ENCODE assay signal across 19 cellular contexts in genomic region chr3:16406579-16406978, GRCh38.
DNase-seq lines count a peak whose midpoint lies in the region; ATAC-seq and TF ChIP-seq lines count a peak whose summit lies in the region.
"Had no signal": no experiment of that assay in that cellular context is flagged by ENCODE, and none has a peak within 500 bp of the region (broad histone marks: within the 10 kb centered on the region; RNA-seq: fewer than 3 reads in every experiment).

No MANE protein-coding gene starts in this region.

- 63 to 69% (median 66%) methylated on average over 2 of the region's 2 CpGs for WGBS in stomach, 5 donors

- H3K9me3 ChIP-seq in DND-41 (ENCODE audit: insufficient read depth, low read length, severe bottlenecking) (no peaks in the 10 kb centered on the region), SU-DHL-6 (ENCODE audit: insufficient read depth, low read length) (no peaks in the 10 kb centered on the region), stomach (no peaks in the 10 kb centered on the region)
- H3K9me3 ChIP-seq: Caco-2, tibial artery had no signal

- H3K36me3 ChIP-seq in DND-41 (ENCODE audit: insufficient read depth, low read length) = peaks cover 54% of the 10 kb centered on the region
- H3K36me3 ChIP-seq in SU-DHL-6 (ENCODE audit: low read length) = peaks cover 56% of the 10 kb centered on the region
- peaks cover 0 to 15% (median 10%) of the 10 kb centered on the region in 4 donors for H3K36me3 ChIP-seq in stomach

- H3F3A ChIP-seq in SU-DHL-6 (ENCODE audit: insufficient read depth) = peaks cover 36% of the 10 kb centered on the region

- DNase-seq in DND-41 (no peak), stomach (no peak), DMS53 (lab: John Stamatoyannopoulos, UW) (no peak), chondrocyte (ENCODE audit: low spot score) (no peak), GM13977 (ENCODE audit: low spot score) (no peak)
- DNase-seq: Caco-2, endodermal cell, GM23248, mesendoderm, NCI-H1048, tibial artery had no signal

- H3K36me3 Mint-ChIP-seq in chondrocyte (ENCODE audit: low read depth) = peaks cover 9% of the 10 kb centered on the region

- H3K27me3 ChIP-seq in DND-41 (ENCODE audit: insufficient read depth, low read length, poor library complexity) (no peaks in the 10 kb centered on the region), SU-DHL-6 (ENCODE audit: low read length) (no peaks in the 10 kb centered on the region), stomach (no peaks in the 10 kb centered on the region)
- H3K27me3 ChIP-seq: hepatocyte, tibial artery had no signal

- H3K4me1 ChIP-seq in DND-41 (ENCODE audit: insufficient read depth, low read length) (no peaks in the 10 kb centered on the region), stomach (no peaks in the 10 kb centered on the region)
- H3K4me1 ChIP-seq: Caco-2 had no signal

- no peak overlapping the region for H3K27ac Mint-ChIP-seq in chondrocyte (ENCODE audit: unreplicated experiment)
- H3K27ac Mint-ChIP-seq: activated T-helper 2 cell treated with anti-CD3 and anti-CD28 coated beads, Interferon-gamma antibody, Interleukin-2, Interleukin-4, amounts not matched to agents 10 μg/mL and 5 μg/mL and 100 μg/mL, durations not matched to agents 14 hours and 24 hours and 36 hours; endodermal cell; nephron had no signal

- H3K27ac ChIP-seq in DND-41 (ENCODE audit: low read length) = 0 out of 2 replicates have a peak overlapping the region, but pooled peaks have one; percentile 10
- peak overlapping the region; percentile 44; the same call in 1 of the 2 replicates for H3K27ac ChIP-seq in SU-DHL-6 (ENCODE audit: low read depth, low read length)
- no peak overlapping the region for H3K27ac ChIP-seq in stomach
- H3K27ac ChIP-seq: GM23248, hepatocyte, KMS-11, RWPE1, tibial artery had no signal

- H3K9ac ChIP-seq in DND-41 (ENCODE audit: low read depth, low read length) (no peak overlapping the region), SU-DHL-6 (ENCODE audit: low read length) (no peak overlapping the region)
- H3K9ac ChIP-seq: GM23248, KMS-11 had no signal

- no peaks in the 10 kb centered on the region for H3K9me3 Mint-ChIP-seq in chondrocyte (ENCODE audit: low read depth)
- H3K9me3 Mint-ChIP-seq: activated T-helper 2 cell treated with anti-CD3 and anti-CD28 coated beads, Interferon-gamma antibody, Interleukin-2, Interleukin-4, amounts not matched to agents 10 μg/mL and 5 μg/mL and 100 μg/mL, durations not matched to agents 14 hours and 24 hours and 36 hours; endodermal cell; nephron had no signal

- intact Hi-C loops in stomach (cut with DNase I; ENCODE audit: low total_unique reads) = no loop called here

- peaks cover 29% of the 10 kb centered on the region for H3K4me1 Mint-ChIP-seq in chondrocyte (ENCODE audit: low read depth)

- H2AFZ ChIP-seq in DND-41 (ENCODE audit: low read depth, low read length) (no peak overlapping the region), SU-DHL-6 (ENCODE audit: low read depth, low read length, severe bottlenecking) (no peak overlapping the region)
- H2AFZ ChIP-seq: GM23248, hepatocyte had no signal

- H3K9me2 ChIP-seq in SU-DHL-6 (replicated peaks; ENCODE audit: insufficient read depth, low read length) = no peaks in the 10 kb centered on the region

- H3K4me3 ChIP-seq in DND-41 (ENCODE audit: low read depth in 1 of 2, low read length in 2 of 2) = no peak overlapping the region
- H3K4me3 ChIP-seq in SU-DHL-6 (ENCODE audit: insufficient read depth, low read length, poor library complexity, severe bottlenecking) = no peak overlapping the region
- H3K4me3 ChIP-seq in stomach = no peak overlapping the region
- H3K4me3 ChIP-seq: GM23248, hepatocyte, tibial artery had no signal

- H3K4me3 Mint-ChIP-seq in chondrocyte (ENCODE audit: unreplicated experiment) = no peak overlapping the region
- H3K4me3 Mint-ChIP-seq: endodermal cell, nephron had no signal

- TF ChIP-seq POLR2A in stomach (IDR thresholded peaks at IDR 0.05) = no peak

- H3K79me2 ChIP-seq in DND-41 (ENCODE audit: insufficient read depth, low read length) (peaks cover 26% of the 10 kb centered on the region), SU-DHL-6 (ENCODE audit: insufficient read depth, low read length) (peaks cover 87% of the 10 kb centered on the region)
- H3K79me2 ChIP-seq: hepatocyte had no signal

- no peak for TF ChIP-seq CTCF in DND-41 (IDR thresholded peaks at IDR 0.05; ENCODE audit: borderline replicate concordance, extremely low read depth, low read length, poor library complexity, severe bottlenecking)
- TF ChIP-seq CTCF in SU-DHL-6 (IDR thresholded peaks at IDR 0.05; ENCODE audit: insufficient read depth, low read length, poor library complexity, severe bottlenecking) = no peak
- TF ChIP-seq CTCF in stomach (IDR thresholded peaks at IDR 0.05) = no peak
- no peak for TF ChIP-seq CTCF in chondrocyte (IDR thresholded peaks at IDR 0.05)
- TF ChIP-seq CTCF in GM13977 (IDR thresholded peaks at IDR 0.05; ENCODE audit: extremely low read depth, insufficient read depth, missing control alignments) = no peak

- H3K27me3 Mint-ChIP-seq in chondrocyte (ENCODE audit: low read depth) = no peaks in the 10 kb centered on the region

- no peak for TF ChIP-seq EP300 in stomach (IDR thresholded peaks at IDR 0.05)

- H3K4me2 ChIP-seq in DND-41 (ENCODE audit: insufficient read depth, low read length) = no peak overlapping the region
- H3K4me2 ChIP-seq in SU-DHL-6 (ENCODE audit: low read depth, low read length, poor library complexity, severe bottlenecking) = no peak overlapping the region
- H3K4me2 ChIP-seq: hepatocyte, KMS-11 had no signal

- ATAC-seq in DND-41 (ENCODE audit: insufficient read depth, low read depth) = no peak
- ATAC-seq in GM18517 (IDR thresholded peaks at IDR 0.05; ENCODE audit: unreplicated experiment) = peak; percentile 46
- ATAC-seq in GM21786 (IDR thresholded peaks at IDR 0.05; ENCODE audit: unreplicated experiment) = peak; percentile 45

- in situ Hi-C loops in GM13977 (cut with MboI; ENCODE audit: low pct_unique_long_range_greater_than_20kb, low sequenced_read_pairs, unreplicated experiment) = no loop called here

- H4K20me1 ChIP-seq in DND-41 (ENCODE audit: insufficient read depth, low read length) = peaks cover 3% of the 10 kb centered on the region
- H4K20me1 ChIP-seq in SU-DHL-6 (ENCODE audit: low read depth, low read length) = peaks cover 1% of the 10 kb centered on the region; the same call in 1 of the 2 replicates

Comparison
In these comparisons a context has a peak if more than half of its experiments do, and no peak if none do; other contexts are left out.
1. H3K27ac ChIP-seq: peak in DND-41 (single experiment) and SU-DHL-6 (single experiment); none in stomach (0 of 5).